ENCODE assay signal across 8 cellular contexts in the genomic region with DNA sequence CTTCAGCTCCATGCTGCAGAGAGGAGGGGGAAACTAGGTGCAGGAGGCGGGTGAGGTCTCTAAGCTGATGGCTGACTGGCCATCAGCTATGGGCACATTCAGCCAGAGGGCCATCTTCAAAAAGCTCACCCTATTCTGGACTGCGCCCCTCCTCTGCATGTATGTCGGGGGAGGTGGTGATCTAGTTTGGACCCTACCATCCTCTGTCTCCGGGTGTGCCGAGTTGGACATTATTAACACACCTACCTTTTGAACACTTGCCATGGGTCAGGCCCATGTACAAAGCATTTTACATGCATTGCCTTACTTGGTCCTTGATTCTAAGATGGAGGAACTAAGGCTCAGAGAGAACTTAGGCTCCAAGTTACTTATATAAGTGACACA. TPM values are rescaled to one million over a fixed set of nuclear protein-coding genes. Genes with fewer than 3 reads are reported as not detected.
A peak's percentile ranks its signal among the peaks of the same experiment; 100 is the strongest.
DNase-seq lines count a peak whose midpoint lies in the region; ATAC-seq and TF ChIP-seq lines count a peak whose summit lies in the region.

No MANE protein-coding gene starts in this region.

- no peaks in the 10 kb centered on the region for H3K9me3 Mint-ChIP-seq in activated CD8-positive, alpha-beta memory T cell treated with anti-CD3 and anti-CD28 coated beads, Interleukin-2, amount 10 ng/mL, durations not matched to agents 7 days and 5 days (ENCODE audit: low read depth)

- H3K27ac Mint-ChIP-seq in activated CD8-positive, alpha-beta memory T cell treated with anti-CD3 and anti-CD28 coated beads, Interleukin-2, amount 10 ng/mL, durations not matched to agents 7 days and 5 days: peak overlapping the region; percentile 60

- H3K9me3 ChIP-seq in adrenal gland (replicated peaks in 1 of 3) (no peaks in the 10 kb centered on the region), left lung (no peaks in the 10 kb centered on the region), thyroid gland (no peaks in the 10 kb centered on the region)

- TF ChIP-seq CTCF in adrenal gland (IDR thresholded peaks at IDR 0.05) (no peak), left lung (IDR thresholded peaks at IDR 0.05) (no peak), thyroid gland (IDR thresholded peaks at IDR 0.05) (no peak)

- H3K4me1 Mint-ChIP-seq in activated CD8-positive, alpha-beta memory T cell treated with anti-CD3 and anti-CD28 coated beads, Interleukin-2, amount 10 ng/mL, durations not matched to agents 7 days and 5 days: peaks cover 41% of the 10 kb centered on the region

- H3K4me1 ChIP-seq in adrenal gland (replicated peaks in 1 of 2) (peaks cover 5 to 32% of the 10 kb centered on the region in 2 donors), left lung (peaks cover 6 to 39% of the 10 kb centered on the region in 2 donors), thyroid gland (peaks cover 31 to 35% of the 10 kb centered on the region in 2 donors)

- no peak for ATAC-seq in activated CD8-positive, alpha-beta memory T cell treated with anti-CD3 and anti-CD28 coated beads, Interleukin-2, amount 10 ng/mL, durations not matched to agents 7 days and 5 days
- ATAC-seq in left lung: no peak
- no peak for ATAC-seq in HG03159 (IDR thresholded peaks at IDR 0.05; ENCODE audit: unreplicated experiment)

- H3K36me3 Mint-ChIP-seq in activated CD8-positive, alpha-beta memory T cell treated with anti-CD3 and anti-CD28 coated beads, Interleukin-2, amount 10 ng/mL, durations not matched to agents 7 days and 5 days: peaks cover 7% of the 10 kb centered on the region

- no peak for DNase-seq in activated CD8-positive, alpha-beta memory T cell treated with anti-CD3 and anti-CD28 coated beads, Interleukin-2, amount 10 ng/mL, durations not matched to agents 7 days and 5 days
- no peak for DNase-seq in activated CD8-positive, alpha-beta memory T cell treated with anti-CD3 and anti-CD28 coated beads, Interleukin-2, amount 50 U/mL, for 48 hours
- DNase-seq in adrenal gland (peak in 1 of 7 donors; percentile 55), left lung (no peak), thyroid gland (no peak), NCI-H128 (lab: John Stamatoyannopoulos, UW; ENCODE audit: unreplicated experiment) (no peak), islet precursor cell (no peak)

- H3K4me3 Mint-ChIP-seq in activated CD8-positive, alpha-beta memory T cell treated with anti-CD3 and anti-CD28 coated beads, Interleukin-2, amount 10 ng/mL, durations not matched to agents 7 days and 5 days: peak overlapping the region; percentile 95

- H3K4me3 ChIP-seq in adrenal gland: peak overlapping the region in 2 of 4 donors; percentile 78 to 89
- peak overlapping the region; percentile 54 to 72 for H3K4me3 ChIP-seq in left lung
- H3K4me3 ChIP-seq in thyroid gland (replicated peaks in 1 of 3): peak overlapping the region in 2 of 3 donors; percentile 60 to 95

- CTCF ChIA-PET in activated CD8-positive, alpha-beta memory T cell treated with anti-CD3 and anti-CD28 coated beads, Interleukin-2, amount 10 ng/mL, durations not matched to agents 7 days and 5 days (lab: Charles Lee): interaction anchor here (1.8 to 3.9 kb wide), 3 partner anchors 10 to 76 kb away, joined by 5 to 33 read pairs (median 13); a partner anchor contains a TSS

- H3K27me3 ChIP-seq in adrenal gland (no peaks in the 10 kb centered on the region), left lung (no peaks in the 10 kb centered on the region), thyroid gland (no peaks in the 10 kb centered on the region)

- TF ChIP-seq POLR2A in adrenal gland (IDR thresholded peaks at IDR 0.05) (no peak), thyroid gland (IDR thresholded peaks at IDR 0.05) (no peak)

- intact Hi-C loops in adrenal gland (cut with DNase I) (no loop called here), left lung (cut with DNase I) (no loop called here), thyroid gland (cut with DNase I) (loop anchor here (5.0 to 10.0 kb wide), 2 partner anchors 76 to 228 kb away; a partner anchor contains a TSS)

- H3K27ac ChIP-seq in adrenal gland: peak overlapping the region in 3 of 5 donors; percentile 70 to 91 (median 87)
- H3K27ac ChIP-seq in left lung: peak overlapping the region; percentile 89 to 90
- H3K27ac ChIP-seq in thyroid gland: peak overlapping the region; percentile 82 to 98 (median 94)

- WGBS in adrenal gland, 4 donors: 78 to 83% (median 80%) methylated on average over 1 to 5 of the region's 5 CpGs
- 80 to 81% methylated on average over 5 of the region's 5 CpGs for WGBS in thyroid gland, 2 donors

- H3K36me3 ChIP-seq in adrenal gland (replicated peaks in 1 of 2) (peaks cover 0 to 40% of the 10 kb centered on the region in 2 donors), left lung (peaks cover 0 to 40% of the 10 kb centered on the region in 2 donors), thyroid gland (peaks cover 16 to 22% of the 10 kb centered on the region in 2 donors)

- H3K27me3 Mint-ChIP-seq in activated CD8-positive, alpha-beta memory T cell treated with anti-CD3 and anti-CD28 coated beads, Interleukin-2, amount 10 ng/mL, durations not matched to agents 7 days and 5 days: no peaks in the 10 kb centered on the region

RNA-seq across cellular contexts. Expression of a gene that starts 1.4 kb away (rescaled TPM):
- total RNA-seq in activated CD8-positive, alpha-beta memory T cell treated with anti-CD3 and anti-CD28 coated beads, Interleukin-2, amount 10 ng/mL, durations not matched to agents 7 days and 5 days: 10 to 100 TPM; 72.9 to 84.1 TPM
- total RNA-seq in adrenal gland (100 to 1,000 TPM in 5 of 8 donors, 10 to 100 TPM in 3; 69.5 to 145 (median 113) TPM), left lung (100 to 1,000 TPM in 1 of 2 donors, 10 to 100 TPM in 1; 72.6 to 104 TPM), thyroid gland (10 to 100 TPM; 71.8 to 88.2 (median 86.2) TPM)
- 100 to 1,000 TPM in 1 of 3 donors, 10 to 100 TPM in 2; 39.4 to 186 (median 93.5) TPM for polyA plus RNA-seq in adrenal gland

RNA-seq across cellular contexts. Expression of a gene that starts 3.0 kb away (rescaled TPM):
- total RNA-seq in activated CD8-positive, alpha-beta memory T cell treated with anti-CD3 and anti-CD28 coated beads, Interleukin-2, amount 10 ng/mL, durations not matched to agents 7 days and 5 days: 1 to 10 TPM; 1.4 to 2.6 TPM
- total RNA-seq in adrenal gland (10 to 100 TPM in 3 of 8 donors, 1 to 10 TPM in 5; 1.1 to 42.0 (median 6.3) TPM), left lung (100 to 1,000 TPM in 1 of 2 donors, 10 to 100 TPM in 1; 30.7 to 117 TPM), thyroid gland (10 to 100 TPM in 3 of 4 donors, 1 to 10 TPM in 1; 4.0 to 43.5 (median 13.9) TPM)
- 10 to 100 TPM in 2 of 3 donors, 1 to 10 TPM in 1; 4.2 to 32.7 (median 26.7) TPM for polyA plus RNA-seq in adrenal gland

RNA-seq across cellular contexts. Expression of a gene that starts 11.9 kb away (rescaled TPM):
- under 1 TPM; 0.28 to 0.38 TPM for total RNA-seq in activated CD8-positive, alpha-beta memory T cell treated with anti-CD3 and anti-CD28 coated beads, Interleukin-2, amount 10 ng/mL, durations not matched to agents 7 days and 5 days
- total RNA-seq in adrenal gland (1 to 10 TPM; 1.9 to 6.8 (median 3.1) TPM), left lung (10 to 100 TPM; 30.5 to 36.5 TPM), thyroid gland (10 to 100 TPM in 2 of 4 donors, 1 to 10 TPM in 2; 3.7 to 18.6 (median 11.5) TPM)
- polyA plus RNA-seq in adrenal gland: 1 to 10 TPM in 2 of 3 donors, under 1 TPM in 1; 0.81 to 6.4 (median 1.9) TPM

RNA-seq across cellular contexts. Expression of a gene that starts 38.3 kb away (rescaled TPM):
- not detected for total RNA-seq in activated CD8-positive, alpha-beta memory T cell treated with anti-CD3 and anti-CD28 coated beads, Interleukin-2, amount 10 ng/mL, durations not matched to agents 7 days and 5 days
- total RNA-seq in adrenal gland: 100 to 1,000 TPM; 210 to 650 (median 466) TPM
- polyA plus RNA-seq in adrenal gland: 1,000 to 10,000 TPM in 1 of 3 donors, 100 to 1,000 TPM in 1, 10 to 100 TPM in 1; 33.9 to 1,593 (median 996) TPM
- total RNA-seq in left lung: 100 to 1,000 TPM; 122 to 334 TPM
- total RNA-seq in thyroid gland: 100 to 1,000 TPM in 1 of 4 donors, 10 to 100 TPM in 3; 31.8 to 100 (median 67.4) TPM

RNA-seq across cellular contexts. Expression of a gene that starts 46.3 kb away (rescaled TPM):
- 10 to 100 TPM; 12.9 to 26.5 TPM for total RNA-seq in activated CD8-positive, alpha-beta memory T cell treated with anti-CD3 and anti-CD28 coated beads, Interleukin-2, amount 10 ng/mL, durations not matched to agents 7 days and 5 days
- 10 to 100 TPM in 1 of 8 donors, 1 to 10 TPM in 7; 4.8 to 12.2 (median 6.3) TPM for total RNA-seq in adrenal gland
- polyA plus RNA-seq in adrenal gland: 10 to 100 TPM in 1 of 3 donors, 1 to 10 TPM in 2; 4.0 to 13.1 (median 4.6) TPM
- 1 to 10 TPM; 3.9 to 6.5 TPM for total RNA-seq in left lung
- total RNA-seq in thyroid gland: 10 to 100 TPM in 2 of 4 donors, 1 to 10 TPM in 2; 3.6 to 14.5 (median 9.5) TPM
